11 cellular contexts compared by ENCODE assay signal in the genomic region with DNA sequence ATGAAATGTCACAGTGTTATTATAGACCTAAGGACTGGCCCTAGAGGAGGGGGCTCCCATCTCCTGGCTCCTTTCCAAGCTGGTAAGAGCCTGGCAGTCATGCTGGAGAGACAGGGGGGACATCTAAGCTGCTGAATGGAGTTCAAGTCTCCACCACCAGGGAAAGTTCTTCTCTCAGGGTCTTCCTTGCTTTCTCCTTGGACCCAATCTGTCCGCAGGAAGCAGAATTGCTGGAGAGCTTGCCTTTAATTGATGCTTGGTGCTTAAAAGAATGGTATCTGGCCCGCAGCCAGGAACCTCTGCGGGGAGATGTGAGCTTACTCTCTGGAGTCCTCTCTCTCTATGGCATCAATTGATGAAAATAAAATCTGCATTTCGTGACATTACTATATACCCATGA. TPM values are rescaled to one million over a fixed set of nuclear protein-coding genes. Genes with fewer than 3 reads are reported as not detected.
DNase-seq lines count a peak whose midpoint lies in the region; ATAC-seq, FAIRE-seq and TF ChIP-seq lines count a peak whose summit lies in the region.
"Had no signal": no experiment of that assay in that cellular context is flagged by ENCODE, and none has a peak within 500 bp of the region (broad histone marks: within the 10 kb centered on the region; RNA-seq: fewer than 3 reads in every experiment).

No MANE protein-coding gene starts in this region.

- no peak overlapping the region for H3K4me3 Mint-ChIP-seq in neural progenitor cell
- H3K4me3 Mint-ChIP-seq: CD4-positive, alpha-beta T cell; dendritic cell treated with granulocyte-macrophage colony-stimulating factor and Interleukin-4, amounts not matched to agents 40 ng/mL and 50 ng/mL, for 4 days; T-helper 1 cell treated with Interleukin-12 subunit alpha and Interleukin-12 subunit beta and Interleukin-4 antibody, amounts not matched to agents 30 μg/mL and 1 μg/mL, for 36 hours had no signal

- WGBS in ovary, 3 donors: 63 to 66% (median 64%) methylated on average over 4 of the region's 4 CpGs
- WGBS in pancreas, 2 donors: 65 to 72% methylated on average over 4 of the region's 4 CpGs

- H3K36me3 ChIP-seq in ovary (no peaks in the 10 kb centered on the region), neural progenitor cell (no peaks in the 10 kb centered on the region), pancreas (no peaks in the 10 kb centered on the region)

- DNase-seq in DMS79 treated with DMSO at 0.1 percent for 48 hours (lab: John Stamatoyannopoulos, UW) (peak; percentile 69), NCI-H2227 treated with DMSO at 0.1 percent for 48 hours (lab: John Stamatoyannopoulos, UW) (peak; percentile 78), ovary (peak in 3 of 5 donors; percentile 64 to 69 (median 67)), neural progenitor cell (ENCODE audit: low spot score) (no peak), pancreas (no peak), SKM-1 (lab: John Stamatoyannopoulos, UW; ENCODE audit: unreplicated experiment) (no peak)
- DNase-seq: CD4-positive, alpha-beta T cell had no signal

- H3K9me3 ChIP-seq in ovary: no peaks in the 10 kb centered on the region
- no peaks in the 10 kb centered on the region for H3K9me3 ChIP-seq in neural progenitor cell (ENCODE audit: low read depth)
- no peaks in the 10 kb centered on the region for H3K9me3 ChIP-seq in pancreas

- no peaks in the 10 kb centered on the region for H3K79me2 ChIP-seq in neural progenitor cell (ENCODE audit: low read depth)

- H3K27ac Mint-ChIP-seq in neural progenitor cell: no peak overlapping the region
- H3K27ac Mint-ChIP-seq: CD4-positive, alpha-beta T cell; dendritic cell treated with granulocyte-macrophage colony-stimulating factor and Interleukin-4, amounts not matched to agents 40 ng/mL and 50 ng/mL, for 4 days; T-helper 1 cell treated with Interleukin-12 subunit alpha and Interleukin-12 subunit beta and Interleukin-4 antibody, amounts not matched to agents 30 μg/mL and 1 μg/mL, for 36 hours had no signal

- H4K20me1 ChIP-seq in neural progenitor cell (ENCODE audit: low read depth): no peaks in the 10 kb centered on the region

- H3K36me3 Mint-ChIP-seq in neural progenitor cell: no peaks in the 10 kb centered on the region

- intact Hi-C loops in ovary (cut with DNase I): loop anchor here in 1 of 4 donors (5.0 kb wide), 1 partner anchor 48 kb away; no protein-coding TSS in a partner anchor
- intact Hi-C loops in pancreas (cut with DNase I): loop anchor here in 2 of 3 donors (10.0 kb wide), 2 partner anchors 80 to 510 kb away; no protein-coding TSS in a partner anchor

- H3K9me3 Mint-ChIP-seq in neural progenitor cell: no peaks in the 10 kb centered on the region
- H3K9me3 Mint-ChIP-seq: CD4-positive, alpha-beta T cell; T-helper 1 cell treated with Interleukin-12 subunit alpha and Interleukin-12 subunit beta and Interleukin-4 antibody, amounts not matched to agents 30 μg/mL and 1 μg/mL, for 36 hours had no signal

- H3K4me1 ChIP-seq in ovary (ENCODE audit: insufficient read depth): peaks cover 15% of the 10 kb centered on the region
- H3K4me1 ChIP-seq in neural progenitor cell: no peaks in the 10 kb centered on the region
- H3K4me1 ChIP-seq in pancreas: no peaks in the 10 kb centered on the region

- TF ChIP-seq CTCF in ovary (IDR thresholded peaks at IDR 0.05) (no peak), neural progenitor cell (IDR thresholded peaks at IDR 0.05) (no peak), pancreas (IDR thresholded peaks at IDR 0.05) (no peak)

- H3K4me1 Mint-ChIP-seq in neural progenitor cell: peaks cover 36% of the 10 kb centered on the region

- TF ChIP-seq POLR2A in ovary (IDR thresholded peaks at IDR 0.05): no peak

- H3F3A ChIP-seq in neural progenitor cell (ENCODE audit: low read depth): no peaks in the 10 kb centered on the region

- H3K9ac ChIP-seq in neural progenitor cell: no peak overlapping the region

- ATAC-seq in HG02981 (IDR thresholded peaks at IDR 0.05; ENCODE audit: unreplicated experiment) (no peak), pancreas (no peak)

- FAIRE-seq in pancreas (lab: Jason Lieb, UNC): no peak

- no peak overlapping the region for H3K4me2 ChIP-seq in neural progenitor cell

- no peak overlapping the region for H2AFZ ChIP-seq in neural progenitor cell (replicated peaks)

- H3K27me3 ChIP-seq in ovary: no peaks in the 10 kb centered on the region
- no peaks in the 10 kb centered on the region for H3K27me3 ChIP-seq in neural progenitor cell
- H3K27me3 ChIP-seq in pancreas: no peaks in the 10 kb centered on the region

- TF ChIP-seq EP300 in ovary (IDR thresholded peaks at IDR 0.05): no peak

- H3K27ac ChIP-seq in cingulate gyrus (ENCODE audit: low read depth, low read length) (peak overlapping the region; percentile 57), ovary (peak overlapping the region in 1 of 2 donors; percentile 46), neural progenitor cell (no peak overlapping the region), pancreas (no peak overlapping the region)

- H3K27me3 Mint-ChIP-seq in neural progenitor cell (ENCODE audit: insufficient read depth, low read depth): peaks cover 7% of the 10 kb centered on the region
- H3K27me3 Mint-ChIP-seq: CD4-positive, alpha-beta T cell; dendritic cell treated with granulocyte-macrophage colony-stimulating factor and Interleukin-4, amounts not matched to agents 40 ng/mL and 50 ng/mL, for 4 days had no signal

- H3K4me3 ChIP-seq in ovary (no peak overlapping the region), neural progenitor cell (no peak overlapping the region), pancreas (no peak overlapping the region)

RNA-seq across cellular contexts. Expression of gene IRF2BP2, which starts 25.1 kb away (rescaled TPM):
- total RNA-seq in ovary (100 to 1,000 TPM in 6 of 7 donors, 10 to 100 TPM in 1; 66.9 to 180 (median 117) TPM), neural progenitor cell (ENCODE audit: low replicate concordance) (21.2 and 22.9 TPM in 2 replicates), pancreas (10 to 100 TPM; 47.0 to 95.6 (median 55.0) TPM)
- polyA plus RNA-seq in ovary (10 to 100 TPM; 83.9 to 98.8 TPM), pancreas (10 to 100 TPM; 57.2 to 93.6 TPM)

Comparison
In these comparisons a context has a peak if more than half of its experiments do, and no peak if none do; other contexts are left out.
1. DNase-seq: peak in DMS79 treated with DMSO at 0.1 percent for 48 hours (single experiment), NCI-H2227 treated with DMSO at 0.1 percent for 48 hours (single experiment) and ovary (3 of 5); none in neural progenitor cell (single experiment), pancreas (0 of 6) and SKM-1 (single experiment).